Comparison of ENCODE assay signal across 12 cellular contexts in the genomic region with DNA sequence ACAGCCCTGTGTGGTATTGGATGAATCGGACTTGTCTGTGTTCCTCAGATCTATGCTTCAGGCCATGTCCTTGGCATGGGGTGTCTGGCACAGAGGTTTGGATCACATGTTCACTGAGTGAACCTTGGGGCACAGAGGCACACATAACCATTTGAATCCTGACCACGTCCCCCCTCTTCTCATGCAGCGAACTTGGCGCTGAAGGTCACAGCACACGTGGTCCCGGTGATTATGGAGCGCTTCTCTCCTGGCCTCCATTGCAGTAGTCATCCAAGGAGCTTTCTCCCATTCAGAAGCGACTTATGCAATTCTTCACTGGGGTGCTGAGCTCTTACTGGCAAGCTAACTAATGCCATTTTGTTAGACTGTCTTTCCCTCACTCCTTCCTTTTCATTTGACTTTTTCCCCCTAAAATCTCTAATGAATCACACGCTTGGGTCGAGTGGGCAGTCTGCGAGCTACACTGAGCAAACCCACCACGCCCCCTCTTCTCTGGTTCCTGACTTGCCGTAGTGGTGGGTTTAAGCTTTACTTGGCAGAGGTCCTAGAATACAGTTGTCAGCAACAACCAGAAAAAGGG. TPM values are rescaled to one million over a fixed set of nuclear protein-coding genes. Genes with fewer than 3 reads are reported as not detected.
DNase-seq lines count a peak whose midpoint lies in the region; ATAC-seq and TF ChIP-seq lines count a peak whose summit lies in the region.
"Had no signal": no experiment of that assay in that cellular context is flagged by ENCODE, and none has a peak within 500 bp of the region (broad histone marks: within the 10 kb centered on the region; RNA-seq: fewer than 3 reads in every experiment).

No MANE protein-coding gene starts in this region.

- no peaks in the 10 kb centered on the region for H3K9me3 ChIP-seq in SK-N-SH

- no peak for TF ChIP-seq EP300 in SK-N-SH (IDR thresholded peaks at IDR 0.05; ENCODE audit: borderline replicate concordance in 1 of 2, low read depth in 1 of 2, low read length in 1 of 2)

- TF ChIP-seq RAD21 in SK-N-SH (IDR thresholded peaks at IDR 0.05; ENCODE audit: low read length): no peak

- H3K4me1 Mint-ChIP-seq in stimulated activated naive B cell treated with anti-CD40 and anti-IgM and Interleukin-4, amounts not matched to agents 10 μg/mL and 1 μg/mL and 100 μg/mL, for 72 hours: peaks cover 18 to 42% of the 10 kb centered on the region in 2 donors
- H3K4me1 Mint-ChIP-seq in natural killer cell treated with Interleukin-12 subunit alpha and Interleukin-12 subunit beta and Interleukin-15 and Interleukin-18, amount 100 ng/mL, for 72 hours (ENCODE audit: low read depth in 2 of 2): peaks cover 0 to 8% of the 10 kb centered on the region in 2 donors

- peak overlapping the region; percentile 89 for H3K27ac Mint-ChIP-seq in stimulated activated naive B cell treated with anti-CD40 and anti-IgM and Interleukin-4, amounts not matched to agents 10 μg/mL and 1 μg/mL and 100 μg/mL, for 72 hours
- H3K27ac Mint-ChIP-seq in natural killer cell treated with Interleukin-12 subunit alpha and Interleukin-12 subunit beta and Interleukin-15 and Interleukin-18, amount 100 ng/mL, for 72 hours: no peak overlapping the region
- H3K27ac Mint-ChIP-seq: activated CD4-positive, alpha-beta memory T cell treated with anti-CD3 and anti-CD28 coated beads for 36 hours; stimulated activated naive CD8-positive, alpha-beta T cell treated with anti-CD3 and anti-CD28 coated beads, Interleukin-15, Interleukin-2, amounts not matched to agents 100 ng/mL and 50 ng/mL, for 24 hours had no signal

- H3K4me3 ChIP-seq in SK-N-SH (ENCODE audit: low read depth in 2 of 2, low read length in 1 of 2): no peak overlapping the region

- H3K27ac ChIP-seq in SK-N-SH (ENCODE audit: low read depth in 2 of 2, low read length in 1 of 2): no peak overlapping the region
- H3K27ac ChIP-seq: C4-2B had no signal

- DNase-seq in NCI-H524 (lab: John Stamatoyannopoulos, UW) (peak; percentile 53 to 57), NCI-H524 treated with DMSO at 0.1 percent for 48 hours (lab: John Stamatoyannopoulos, UW) (no peak), SK-N-SH (peak; percentile 59), globus pallidus (ENCODE audit: low spot score) (peak; percentile 19)
- no peak for DNase-seq in stimulated activated naive B cell treated with anti-CD40 and anti-IgM and Interleukin-4, amounts not matched to agents 10 μg/mL and 1 μg/mL and 100 μg/mL, for 72 hours
- DNase-seq in natural killer cell treated with Interleukin-12 subunit alpha and Interleukin-12 subunit beta and Interleukin-15 and Interleukin-18, amount 100 ng/mL, for 72 hours (ENCODE audit: low spot score): no peak
- DNase-seq in activated CD4-positive, alpha-beta T cell treated with anti-CD3 and anti-CD28 coated beads for 1 hour: no peak
- DNase-seq: NCI-H187 had no signal

- no peaks in the 10 kb centered on the region for H3K79me2 ChIP-seq in SK-N-SH (ENCODE audit: insufficient read depth)

- POLR2A ChIA-PET in SK-N-SH (lab: Yijun Ruan, JAX): interaction anchor here (1.1 kb wide), 1 partner anchor 13 kb away, joined by 3 read pairs; no protein-coding TSS in a partner anchor

- peak overlapping the region; percentile 47 to 61 for H3K4me3 Mint-ChIP-seq in stimulated activated naive B cell treated with anti-CD40 and anti-IgM and Interleukin-4, amounts not matched to agents 10 μg/mL and 1 μg/mL and 100 μg/mL, for 72 hours
- H3K4me3 Mint-ChIP-seq in natural killer cell treated with Interleukin-12 subunit alpha and Interleukin-12 subunit beta and Interleukin-15 and Interleukin-18, amount 100 ng/mL, for 72 hours: no peak overlapping the region
- H3K4me3 Mint-ChIP-seq: activated CD4-positive, alpha-beta memory T cell treated with anti-CD3 and anti-CD28 coated beads for 36 hours; stimulated activated naive CD8-positive, alpha-beta T cell treated with anti-CD3 and anti-CD28 coated beads, Interleukin-15, Interleukin-2, amounts not matched to agents 100 ng/mL and 50 ng/mL, for 24 hours had no signal

- CTCF ChIA-PET in SK-N-SH (lab: Yijun Ruan, JAX): interaction anchor here (1.6 kb wide), 1 partner anchor 10 kb away, joined by 4 read pairs; no protein-coding TSS in a partner anchor

- no peak overlapping the region for H3K4me2 ChIP-seq in SK-N-SH

- H3F3A ChIP-seq in SK-N-SH (replicated peaks; ENCODE audit: insufficient read depth): no peaks in the 10 kb centered on the region

- H3K9me2 ChIP-seq in SK-N-SH: no peaks in the 10 kb centered on the region

- peaks cover 47% of the 10 kb centered on the region for H3K27me3 ChIP-seq in SK-N-SH (ENCODE audit: insufficient read depth)

- H3K27me3 Mint-ChIP-seq in stimulated activated naive B cell treated with anti-CD40 and anti-IgM and Interleukin-4, amounts not matched to agents 10 μg/mL and 1 μg/mL and 100 μg/mL, for 72 hours: peaks cover 17 to 21% of the 10 kb centered on the region in 2 donors
- H3K27me3 Mint-ChIP-seq in natural killer cell treated with Interleukin-12 subunit alpha and Interleukin-12 subunit beta and Interleukin-15 and Interleukin-18, amount 100 ng/mL, for 72 hours: peaks cover 12 to 14% of the 10 kb centered on the region in 2 donors

- TF ChIP-seq CTCF in SK-N-SH (IDR thresholded peaks at IDR 0.05): no peak

- no peak overlapping the region for H2AFZ ChIP-seq in SK-N-SH (ENCODE audit: low read depth)

- H4K20me1 ChIP-seq in SK-N-SH (ENCODE audit: insufficient read depth): no peaks in the 10 kb centered on the region

- 8% methylated on average over 11 of the region's 13 CpGs for WGBS in SK-N-SH (ENCODE audit: low lambda C conversion rate)

- H3K9ac ChIP-seq in SK-N-SH: no peak overlapping the region

- peaks cover 0 to 2% of the 10 kb centered on the region in 2 experiments; a peak in 1 of 4 replicates for H3K4me1 ChIP-seq in SK-N-SH (ENCODE audit: control insufficient read depth in 1 of 2, insufficient read depth in 2 of 2, low read depth in 1 of 2, low read length in 1 of 2)

- H3K36me3 ChIP-seq in SK-N-SH (replicated peaks in 1 of 2; ENCODE audit: control insufficient read depth in 1 of 2, insufficient read depth in 2 of 2, low read length in 1 of 2): no peaks in the 10 kb centered on the region

- H3K9me3 Mint-ChIP-seq in stimulated activated naive B cell treated with anti-CD40 and anti-IgM and Interleukin-4, amounts not matched to agents 10 μg/mL and 1 μg/mL and 100 μg/mL, for 72 hours: peaks cover 6 to 7% of the 10 kb centered on the region in 2 donors
- H3K9me3 Mint-ChIP-seq in natural killer cell treated with Interleukin-12 subunit alpha and Interleukin-12 subunit beta and Interleukin-15 and Interleukin-18, amount 100 ng/mL, for 72 hours: peaks cover 4% of the 10 kb centered on the region

- ATAC-seq in stimulated activated naive B cell treated with anti-CD40 and anti-IgM and Interleukin-4, amounts not matched to agents 10 μg/mL and 1 μg/mL and 100 μg/mL, for 72 hours (replicated peaks): no peak
- ATAC-seq in natural killer cell treated with Interleukin-12 subunit alpha and Interleukin-12 subunit beta and Interleukin-15 and Interleukin-18, amount 100 ng/mL, for 72 hours: no peak
- no peak for ATAC-seq in HG02885 (IDR thresholded peaks at IDR 0.05; ENCODE audit: poor library complexity, unreplicated experiment)

- H3K36me3 Mint-ChIP-seq in stimulated activated naive B cell treated with anti-CD40 and anti-IgM and Interleukin-4, amounts not matched to agents 10 μg/mL and 1 μg/mL and 100 μg/mL, for 72 hours: no peaks in the 10 kb centered on the region
- peaks cover 8% of the 10 kb centered on the region for H3K36me3 Mint-ChIP-seq in natural killer cell treated with Interleukin-12 subunit alpha and Interleukin-12 subunit beta and Interleukin-15 and Interleukin-18, amount 100 ng/mL, for 72 hours
- H3K36me3 Mint-ChIP-seq: activated CD4-positive, alpha-beta memory T cell treated with anti-CD3 and anti-CD28 coated beads for 36 hours had no signal

TF ChIP-seq in SK-N-SH, 30 proteins besides CTCF, POLR2A, EP300 and RAD21:
- TF ChIP-seq FOSL2 (IDR thresholded peaks at IDR 0.05; ENCODE audit: borderline replicate concordance, low read depth) (no peak), CHD2 (IDR thresholded peaks at IDR 0.05; ENCODE audit: low read length, partially characterized antibody) (no peak), RXRA (IDR thresholded peaks at IDR 0.05; ENCODE audit: borderline replicate concordance, low read depth) (no peak), TEAD4 (IDR thresholded peaks at IDR 0.05; ENCODE audit: borderline replicate concordance, insufficient read depth) (no peak), TCF12 (IDR thresholded peaks at IDR 0.05) (no peak), JUND (IDR thresholded peaks at IDR 0.05) (no peak), GABPA (IDR thresholded peaks at IDR 0.05; ENCODE audit: low read depth) (no peak), RFX5 (IDR thresholded peaks at IDR 0.05; ENCODE audit: low read length) (no peak), SMC3 (IDR thresholded peaks at IDR 0.05; ENCODE audit: low read depth, low read length) (no peak)
- TF ChIP-seq, protein P1, sequence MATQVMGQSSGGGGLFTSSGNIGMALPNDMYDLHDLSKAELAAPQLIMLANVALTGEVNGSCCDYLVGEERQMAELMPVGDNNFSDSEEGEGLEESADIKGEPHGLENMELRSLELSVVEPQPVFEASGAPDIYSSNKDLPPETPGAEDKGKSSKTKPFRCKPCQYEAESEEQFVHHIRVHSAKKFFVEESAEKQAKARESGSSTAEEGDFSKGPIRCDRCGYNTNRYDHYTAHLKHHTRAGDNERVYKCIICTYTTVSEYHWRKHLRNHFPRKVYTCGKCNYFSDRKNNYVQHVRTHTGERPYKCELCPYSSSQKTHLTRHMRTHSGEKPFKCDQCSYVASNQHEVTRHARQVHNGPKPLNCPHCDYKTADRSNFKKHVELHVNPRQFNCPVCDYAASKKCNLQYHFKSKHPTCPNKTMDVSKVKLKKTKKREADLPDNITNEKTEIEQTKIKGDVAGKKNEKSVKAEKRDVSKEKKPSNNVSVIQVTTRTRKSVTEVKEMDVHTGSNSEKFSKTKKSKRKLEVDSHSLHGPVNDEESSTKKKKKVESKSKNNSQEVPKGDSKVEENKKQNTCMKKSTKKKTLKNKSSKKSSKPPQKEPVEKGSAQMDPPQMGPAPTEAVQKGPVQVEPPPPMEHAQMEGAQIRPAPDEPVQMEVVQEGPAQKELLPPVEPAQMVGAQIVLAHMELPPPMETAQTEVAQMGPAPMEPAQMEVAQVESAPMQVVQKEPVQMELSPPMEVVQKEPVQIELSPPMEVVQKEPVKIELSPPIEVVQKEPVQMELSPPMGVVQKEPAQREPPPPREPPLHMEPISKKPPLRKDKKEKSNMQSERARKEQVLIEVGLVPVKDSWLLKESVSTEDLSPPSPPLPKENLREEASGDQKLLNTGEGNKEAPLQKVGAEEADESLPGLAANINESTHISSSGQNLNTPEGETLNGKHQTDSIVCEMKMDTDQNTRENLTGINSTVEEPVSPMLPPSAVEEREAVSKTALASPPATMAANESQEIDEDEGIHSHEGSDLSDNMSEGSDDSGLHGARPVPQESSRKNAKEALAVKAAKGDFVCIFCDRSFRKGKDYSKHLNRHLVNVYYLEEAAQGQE (IDR thresholded peaks at IDR 0.05; ENCODE audit: low read depth, low read length): no peak

RNA-seq across cellular contexts. Expression of gene KCNG2, which starts 59.4 kb away (rescaled TPM):
- not detected in 2 replicates for polyA plus RNA-seq in SK-N-SH (2012; rRNA removed)
- not detected in 2 replicates for polyA plus RNA-seq in SK-N-SH (2012; cell fraction: cytosol; rRNA removed)
- polyA plus RNA-seq in SK-N-SH (2012; cell fraction: nucleus; rRNA removed): not detected in 2 replicates
- total RNA-seq in natural killer cell treated with Interleukin-12 subunit alpha and Interleukin-12 subunit beta and Interleukin-15 and Interleukin-18, amount 100 ng/mL, for 72 hours: not detected
- total RNA-seq: activated CD4-positive, alpha-beta memory T cell treated with anti-CD3 and anti-CD28 coated beads for 36 hours had no signal

Comparison
In these comparisons a context has a peak if more than half of its experiments do, and no peak if none do; other contexts are left out.
1. DNase-seq: peak in NCI-H524 (2 of 2), SK-N-SH (single experiment) and globus pallidus (single experiment); none in NCI-H524 treated with DMSO at 0.1 percent for 48 hours (single experiment), stimulated activated naive B cell treated with anti-CD40 and anti-IgM and Interleukin-4, amounts not matched to agents 10 μg/mL and 1 μg/mL and 100 μg/mL, for 72 hours (single experiment), natural killer cell treated with Interleukin-12 subunit alpha and Interleukin-12 subunit beta and Interleukin-15 and Interleukin-18, amount 100 ng/mL, for 72 hours (single experiment) and activated CD4-positive, alpha-beta T cell treated with anti-CD3 and anti-CD28 coated beads for 1 hour (single experiment).